ENCODE assay signal across 19 cellular contexts in the genomic region with DNA sequence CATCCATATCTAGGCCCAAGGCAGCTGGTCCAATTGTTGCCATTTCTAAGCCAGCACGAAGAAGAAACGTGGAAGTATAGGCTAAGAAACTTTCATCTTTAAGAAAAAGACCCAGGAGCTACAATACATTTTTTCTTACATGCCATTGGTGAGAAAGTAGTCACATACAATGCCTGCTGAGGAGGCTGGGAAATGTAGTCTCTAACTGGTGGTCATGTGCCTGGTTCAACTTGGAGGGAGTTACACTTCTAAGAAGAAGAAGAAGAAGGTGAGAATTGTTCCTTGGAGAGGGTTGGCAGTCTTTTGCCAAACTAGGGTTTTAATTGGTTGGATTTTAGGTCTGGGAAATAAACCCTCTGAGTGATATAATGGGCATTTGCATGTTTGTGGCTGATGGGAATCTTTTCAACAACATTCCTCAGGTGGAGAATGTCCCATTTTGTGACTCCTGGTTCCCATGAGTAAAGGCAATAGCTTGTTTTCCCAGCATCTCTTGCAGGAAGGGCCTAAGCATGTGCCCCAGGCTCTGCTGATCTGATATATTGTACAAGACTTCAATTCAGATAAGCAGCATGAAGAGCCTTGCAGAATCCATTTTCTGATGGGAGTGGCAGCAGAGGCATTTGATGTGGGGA. TPM values are rescaled to one million over a fixed set of nuclear protein-coding genes. Genes with fewer than 3 reads are reported as not detected.
A peak's percentile ranks its signal among the peaks of the same experiment; 100 is the strongest.
DNase-seq lines count a peak whose midpoint lies in the region; ATAC-seq, FAIRE-seq and TF ChIP-seq lines count a peak whose summit lies in the region.
"Had no signal": no experiment of that assay in that cellular context is flagged by ENCODE, and none has a peak within 500 bp of the region (broad histone marks: within the 10 kb centered on the region; RNA-seq: fewer than 3 reads in every experiment).

No MANE protein-coding gene starts in this region.

- H3K9me3 Mint-ChIP-seq in astrocyte (ENCODE audit: unreplicated experiment) = peaks cover 5% of the 10 kb centered on the region
- H3K9me3 Mint-ChIP-seq in Calu3 (ENCODE audit: low read depth, unreplicated experiment) = no peaks in the 10 kb centered on the region
- H3K9me3 Mint-ChIP-seq in CD8-positive, alpha-beta memory T cell = peaks cover 0 to 3% (median 0%) of the 10 kb centered on the region in 5 donors

- no peaks in the 10 kb centered on the region for H3K79me2 ChIP-seq in astrocyte (ENCODE audit: insufficient read depth, low read length)

- no peak for ATAC-seq in IMR-90 (ENCODE audit: low read depth)

- H3K23ac ChIP-seq in IMR-90 (ENCODE audit: low read depth, low read length) (no peak overlapping the region), mesenchymal stem cell (ENCODE audit: low read length in 2 of 2) (no peak overlapping the region)

- no peak overlapping the region for H2BK20ac ChIP-seq in IMR-90 (ENCODE audit: low read depth, low read length)

- H3K9me3 ChIP-seq in IMR-90 (ENCODE audit: control insufficient read depth, insufficient read depth, low read length) (no peaks in the 10 kb centered on the region), astrocyte (ENCODE audit: insufficient read depth, low read depth, low read length) (no peaks in the 10 kb centered on the region), mesenchymal stem cell (ENCODE audit: control insufficient read depth, low read length) (no peaks in the 10 kb centered on the region)
- no peaks in the 10 kb centered on the region for H3K9me3 ChIP-seq in CD8-positive, alpha-beta memory T cell (ENCODE audit: low read length)
- H3K9me3 ChIP-seq: HAP-1 had no signal

- H3K14ac ChIP-seq in IMR-90 (replicated peaks; ENCODE audit: low read depth, low read length) (no peak overlapping the region), mesenchymal stem cell (ENCODE audit: low read length in 2 of 2) (no peak overlapping the region)

- CTCF ChIA-PET in IMR-90 (lab: Yijun Ruan, JAX) (no interaction called here), Calu3 (lab: Charles Lee) (no interaction called here)
- CTCF ChIA-PET in CD8-positive, alpha-beta memory T cell (lab: Charles Lee) = interaction anchor here (1.2 to 1.7 kb wide), 2 partner anchors 19 to 35 kb away, joined by 3 to 5 read pairs; no protein-coding TSS in a partner anchor

- no peak overlapping the region for H3K4me2 ChIP-seq in IMR-90 (ENCODE audit: low read depth, low read length)
- no peak overlapping the region for H3K4me2 ChIP-seq in astrocyte (ENCODE audit: low read length)
- H3K4me2 ChIP-seq in mesenchymal stem cell (ENCODE audit: low read length, poor library complexity, severe bottlenecking) = no peak overlapping the region

- H3K27ac ChIP-seq in IMR-90 (ENCODE audit: insufficient read depth, low read length) (no peak overlapping the region), astrocyte (ENCODE audit: low read depth, low read length) (no peak overlapping the region), mesenchymal stem cell (ENCODE audit: low read length, poor library complexity, severe bottlenecking) (peak overlapping the region; percentile 75)
- H3K27ac ChIP-seq in CD8-positive, alpha-beta memory T cell (ENCODE audit: low read depth, low read length) = no peak overlapping the region

- H3K4me3 ChIP-seq in IMR-90 (ENCODE audit: insufficient read depth, low read depth, low read length) (no peak overlapping the region), astrocyte (ENCODE audit: insufficient read depth, low read depth, low read length) (no peak overlapping the region), mesenchymal stem cell (ENCODE audit: insufficient read depth in 1 of 2, low read depth in 1 of 2, low read length in 2 of 2) (no peak overlapping the region)
- H3K4me3 ChIP-seq in CD8-positive, alpha-beta memory T cell (ENCODE audit: low read length) = no peak overlapping the region
- H3K4me3 ChIP-seq: HAP-1 had no signal

- no peak for TF ChIP-seq RAD21 in IMR-90 (IDR thresholded peaks at IDR 0.05; ENCODE audit: low read length)

- H3K36me3 ChIP-seq in IMR-90 (ENCODE audit: control insufficient read depth, insufficient read depth, low read length) (no peaks in the 10 kb centered on the region), astrocyte (ENCODE audit: insufficient read depth, low read length) (no peaks in the 10 kb centered on the region), mesenchymal stem cell (ENCODE audit: control insufficient read depth in 1 of 2, insufficient read depth in 2 of 2, low read depth in 1 of 2, low read length in 2 of 2) (no peaks in the 10 kb centered on the region)
- H3K36me3 ChIP-seq in CD8-positive, alpha-beta memory T cell (ENCODE audit: insufficient read depth, low read length) = no peaks in the 10 kb centered on the region
- H3K36me3 ChIP-seq: HAP-1 had no signal

- H4K8ac ChIP-seq in IMR-90 (ENCODE audit: low read depth in 2 of 2, low read length in 2 of 2) = no peak overlapping the region
- H4K8ac ChIP-seq in mesenchymal stem cell (ENCODE audit: low read length) = no peak overlapping the region

- no peaks in the 10 kb centered on the region for H3K79me1 ChIP-seq in IMR-90 (ENCODE audit: low read depth in 1 of 2, low read length in 2 of 2)
- H3K79me1 ChIP-seq in mesenchymal stem cell (replicated peaks; ENCODE audit: low read length, poor library complexity, severe bottlenecking) = no peaks in the 10 kb centered on the region

- no peak overlapping the region for H3K18ac ChIP-seq in IMR-90 (ENCODE audit: low read depth, low read length)
- H3K18ac ChIP-seq in mesenchymal stem cell (ENCODE audit: low read depth in 1 of 2, low read length in 2 of 2) = no peak overlapping the region

- no peak overlapping the region for H2AK9ac ChIP-seq in IMR-90 (replicated peaks; ENCODE audit: low read depth, low read length, poor library complexity)

- no CpG with 5 or more reads among the region's 2 CpGs for WGBS in IMR-90 (ENCODE audit: extremely low coverage in 2 of 2, insufficient read length in 1 of 2), 2 experiments
- no CpG with 5 or more reads among the region's 2 CpGs for WGBS in mesenchymal stem cell

- no peak overlapping the region for H2BK15ac ChIP-seq in IMR-90 (ENCODE audit: low read depth, low read length)
- H2BK15ac ChIP-seq in mesenchymal stem cell (ENCODE audit: low read depth, poor library complexity, severe bottlenecking) = no peak overlapping the region

- FAIRE-seq in astrocyte (lab: Jason Lieb, UNC) = no peak
- FAIRE-seq: A204.1, G401.6 had no signal

- H3K27ac Mint-ChIP-seq in astrocyte (ENCODE audit: unreplicated experiment) (peak overlapping the region; percentile 75), Calu3 (ENCODE audit: unreplicated experiment) (no peak overlapping the region)
- peak overlapping the region in 3 of 8 donors; percentile 25 to 75 (median 29) for H3K27ac Mint-ChIP-seq in CD8-positive, alpha-beta memory T cell
- H3K27ac Mint-ChIP-seq: IgD-negative memory B cell had no signal

- POLR2A ChIA-PET in IMR-90 (lab: Charles Lee; ENCODE audit: unreplicated experiment) = no interaction called here
- POLR2A ChIA-PET in CD8-positive, alpha-beta memory T cell (lab: Charles Lee) = no interaction called here

- no peak overlapping the region for H2BK12ac ChIP-seq in mesenchymal stem cell (ENCODE audit: low read length in 2 of 2)

- H2AK5ac ChIP-seq in IMR-90 (ENCODE audit: low read depth, low read length) = no peak overlapping the region
- peak overlapping the region; percentile 44 for H2AK5ac ChIP-seq in mesenchymal stem cell (ENCODE audit: low read length, severe bottlenecking)

- H3K4me3 Mint-ChIP-seq in astrocyte (ENCODE audit: unreplicated experiment) = no peak overlapping the region
- no peak overlapping the region for H3K4me3 Mint-ChIP-seq in Calu3 (ENCODE audit: low read depth, unreplicated experiment)
- H3K4me3 Mint-ChIP-seq in CD8-positive, alpha-beta memory T cell = no peak overlapping the region
- H3K4me3 Mint-ChIP-seq: CD14-positive monocyte, IgD-negative memory B cell had no signal

- TF ChIP-seq CTCF in IMR-90 (conservative IDR thresholded peaks at IDR 0.05; ENCODE audit: low read depth, low read length) (no peak), astrocyte (IDR thresholded peaks at IDR 0.05; ENCODE audit: insufficient read depth, low read depth, low read length) (no peak), Calu3 (IDR thresholded peaks at IDR 0.05; ENCODE audit: unreplicated experiment) (no peak)

- in situ Hi-C loops in IMR-90 (cut with MboI; ENCODE audit: low sequenced_read_pairs) = no loop called here

- H2BK120ac ChIP-seq in IMR-90 (ENCODE audit: low read depth, low read length) = no peak overlapping the region
- H2BK120ac ChIP-seq in mesenchymal stem cell (ENCODE audit: low read depth, low read length) = no peak overlapping the region

- BruUV-seq in IMR-90 (replicated peaks; lab: Mats Ljungman, UMichigan) (no TSS peak), Calu3 (replicated peaks; lab: Mats Ljungman, UMichigan) (no TSS peak)

- no peak overlapping the region for H4K5ac ChIP-seq in IMR-90 (ENCODE audit: low read depth, low read length)

- H3K4me1 Mint-ChIP-seq in astrocyte (ENCODE audit: low read depth, unreplicated experiment) (peaks cover 25% of the 10 kb centered on the region), Calu3 (ENCODE audit: low read depth, unreplicated experiment) (no peaks in the 10 kb centered on the region)
- peaks cover 28 to 32% (median 30%) of the 10 kb centered on the region in 3 donors for H3K4me1 Mint-ChIP-seq in CD8-positive, alpha-beta memory T cell

- H3K56ac ChIP-seq in IMR-90 (ENCODE audit: extremely low read depth, insufficient read depth, low read length) = no peak overlapping the region

- DNase-seq in AG08395 (ENCODE audit: low spot score) (peak; percentile 10), IMR-90 (peak; percentile 17), astrocyte (ENCODE audit: low read depth) (peak; percentile 62), mesenchymal stem cell (no peak), Calu3 (no peak), Ammon's horn (ENCODE audit: low spot score) (no peak), NCI-H2029 (lab: John Stamatoyannopoulos, UW) (no peak)
- no peak for DNase-seq in CD8-positive, alpha-beta memory T cell
- DNase-seq: COR-L47, DMS53, NCI-H1436 treated with DMSO at 0.1 percent for 48 hours, NCI-H2081, NCI-H510A, NCI-H82 had no signal

- H4K20me1 ChIP-seq in IMR-90 (ENCODE audit: insufficient read depth, low read length) (no peaks in the 10 kb centered on the region), astrocyte (ENCODE audit: insufficient read depth, low read length) (no peaks in the 10 kb centered on the region)

- H3K9ac ChIP-seq in IMR-90 (ENCODE audit: low read depth, low read length) (no peak overlapping the region), astrocyte (ENCODE audit: low read length) (no peak overlapping the region), mesenchymal stem cell (ENCODE audit: low read length) (no peak overlapping the region)

- H3K4me1 ChIP-seq in IMR-90 (ENCODE audit: control insufficient read depth, insufficient read depth, low read length) (no peaks in the 10 kb centered on the region), astrocyte (ENCODE audit: insufficient read depth, low read length) (no peaks in the 10 kb centered on the region), mesenchymal stem cell (ENCODE audit: control insufficient read depth, insufficient read depth, low read depth, low read length) (peaks cover 1% of the 10 kb centered on the region)
- H3K4me1 ChIP-seq in CD8-positive, alpha-beta memory T cell (ENCODE audit: insufficient read depth, low read length) = peaks cover 12% of the 10 kb centered on the region

- intact Hi-C loops in IMR-90 (cut with micrococcal nuclease) (no loop called here), Calu3 (cut with micrococcal nuclease; ENCODE audit: unreplicated experiment) (no loop called here)

- H4K91ac ChIP-seq in IMR-90 (ENCODE audit: insufficient read depth, low read depth, low read length) = no peak overlapping the region
- no peak overlapping the region for H4K91ac ChIP-seq in mesenchymal stem cell (ENCODE audit: low read length)

- H3K27me3 ChIP-seq in IMR-90 (ENCODE audit: control insufficient read depth, insufficient read depth, low read length) = no peaks in the 10 kb centered on the region; the same call in none of the 2 replicates
- H3K27me3 ChIP-seq in astrocyte (ENCODE audit: insufficient read depth, low read length) = no peaks in the 10 kb centered on the region
- peaks cover 0 to 5% of the 10 kb centered on the region in 2 experiments for H3K27me3 ChIP-seq in mesenchymal stem cell (ENCODE audit: control insufficient read depth in 1 of 2, insufficient read depth in 1 of 2, low read length in 2 of 2)
- H3K27me3 ChIP-seq in CD8-positive, alpha-beta memory T cell (ENCODE audit: insufficient read depth, low read length, poor library complexity, severe bottlenecking) = no peaks in the 10 kb centered on the region

- H3K4ac ChIP-seq in IMR-90 (ENCODE audit: low read depth, low read length) (no peak overlapping the region), mesenchymal stem cell (ENCODE audit: low read depth in 1 of 2, low read length in 2 of 2) (no peak overlapping the region)

- no peaks in the 10 kb centered on the region for H3K9me1 ChIP-seq in IMR-90 (ENCODE audit: insufficient read depth, low read length)

- H2BK5ac ChIP-seq in IMR-90 (ENCODE audit: low read depth, low read length, poor library complexity, severe bottlenecking) = no peak overlapping the region
- no peak overlapping the region for H2BK5ac ChIP-seq in mesenchymal stem cell (ENCODE audit: low read depth, low read length, poor library complexity, severe bottlenecking)

- TF ChIP-seq POLR2A in IMR-90 (IDR thresholded peaks at IDR 0.05; ENCODE audit: low read depth, low read length) = no peak

- H3K27me3 Mint-ChIP-seq in astrocyte (ENCODE audit: low read depth, unreplicated experiment) = no peaks in the 10 kb centered on the region
- H3K27me3 Mint-ChIP-seq in Calu3 (ENCODE audit: unreplicated experiment) = no peaks in the 10 kb centered on the region
- no peaks in the 10 kb centered on the region for H3K27me3 Mint-ChIP-seq in CD8-positive, alpha-beta memory T cell

- no peak overlapping the region for H2AFZ ChIP-seq in IMR-90 (replicated peaks; ENCODE audit: low read length, poor library complexity)
- peak overlapping the region; percentile 39 for H2AFZ ChIP-seq in astrocyte (ENCODE audit: low read depth, low read length)
- no peak overlapping the region for H2AFZ ChIP-seq in mesenchymal stem cell (ENCODE audit: low read depth, low read length)

- H3K36me3 Mint-ChIP-seq in astrocyte (ENCODE audit: low read depth, unreplicated experiment) (no peaks in the 10 kb centered on the region), Calu3 (ENCODE audit: insufficient read depth, unreplicated experiment) (no peaks in the 10 kb centered on the region)
- peaks cover 0 to 4% (median 0%) of the 10 kb centered on the region in 3 donors for H3K36me3 Mint-ChIP-seq in CD8-positive, alpha-beta memory T cell
- H3K36me3 Mint-ChIP-seq: CD14-positive monocyte, IgD-negative memory B cell had no signal

- dilution Hi-C loops in IMR-90 (cut with HindIII; ENCODE audit: low sequenced_read_pairs, unreplicated experiment) = no loop called here

RNA-seq across cellular contexts. Expression of gene PREP, which starts 47.0 kb away (rescaled TPM):
- total RNA-seq in IMR-90 (2012; rRNA removed) (21.0 and 22.8 TPM in 2 replicates), astrocyte (55.4 and 56.0 TPM in 2 replicates), Calu3 (2022) (62.4 and 70.4 TPM in 2 replicates)
- 20.4 and 25.7 TPM in 2 replicates for polyA plus RNA-seq in IMR-90 (2012; rRNA removed)
- 9.2 and 12.3 TPM in 2 replicates for polyA plus RNA-seq in IMR-90 (2012; cell fraction: cytosol; rRNA removed)
- polyA plus RNA-seq in IMR-90 (2012; cell fraction: nucleus; rRNA removed; ENCODE audit: low replicate concordance) = 11.3 and 19.5 TPM in 2 replicates
- polyA plus RNA-seq in mesenchymal stem cell (2013, experiment 1 of 2) = 26.7 TPM
- 27.1 TPM for polyA plus RNA-seq in mesenchymal stem cell (2013, experiment 2 of 2)
- 10 to 100 TPM; 49.9 to 50.0 TPM for total RNA-seq in CD8-positive, alpha-beta memory T cell
- 43.3 TPM for polyA plus RNA-seq in CD8-positive, alpha-beta memory T cell

Comparison
In these comparisons a context has a peak if more than half of its experiments do, and no peak if none do; other contexts are left out.
1. DNase-seq: peak in AG08395 (single experiment), IMR-90 (single experiment) and astrocyte (single experiment); none in mesenchymal stem cell (single experiment), Calu3 (single experiment), Ammon's horn (single experiment), NCI-H2029 (single experiment) and CD8-positive, alpha-beta memory T cell (0 of 5).